In genomic region chr15:77967785-77968184, GRCh38 we compare ENCODE assay signal across 10 cellular contexts.
"Had no signal": no experiment of that assay in that cellular context is flagged by ENCODE, and none has a peak within 500 bp of the region (broad histone marks: within the 10 kb centered on the region; RNA-seq: fewer than 3 reads in every experiment).

No MANE protein-coding gene starts in this region.

- ATAC-seq: HCT116, K562 had no signal

- H3K36me3 ChIP-seq: HAP-1 had no signal

- H3K4me3 ChIP-seq: GM23248, HAP-1, K562 had no signal

- H2AFZ ChIP-seq: GM23248 had no signal

- DNase-seq: GM23248, GOT3, H7, HFFc6, IMR-90, KG1 had no signal

- H3K27ac ChIP-seq: GM23248, HL-60 had no signal

- H3K4me1 ChIP-seq: HAP-1 had no signal

- H3K9ac ChIP-seq: GM23248 had no signal
